ENCODE assay signal across 18 cellular contexts in genomic region chr2:31294230-31294629, GRCh38.
DNase-seq lines count a peak whose midpoint lies in the region; ATAC-seq and TF ChIP-seq lines count a peak whose summit lies in the region.
"Had no signal": no experiment of that assay in that cellular context is flagged by ENCODE, and none has a peak within 500 bp of the region (broad histone marks: within the 10 kb centered on the region; RNA-seq: fewer than 3 reads in every experiment).

No MANE protein-coding gene starts in this region.

- H3K27me3 ChIP-seq in mammary epithelial cell (ENCODE audit: insufficient read depth, low read length): no peaks in the 10 kb centered on the region
- H3K27me3 ChIP-seq: Peyer's patch had no signal

- H3K4me3 ChIP-seq in mammary epithelial cell (replicated peaks in 1 of 3; ENCODE audit: insufficient read depth in 1 of 3, low read depth in 2 of 3, low read length in 3 of 3): no peak overlapping the region
- H3K4me3 ChIP-seq: A549, Peyer's patch had no signal

- CTCF ChIA-PET in mammary epithelial cell (lab: Charles Lee; ENCODE audit: low non-redundant PET): no interaction called here

- H3K9me3 ChIP-seq in mammary epithelial cell (replicated peaks; ENCODE audit: insufficient read depth, low read length): no peaks in the 10 kb centered on the region
- H3K9me3 ChIP-seq: A549, Peyer's patch had no signal

- dilution Hi-C loops in mammary epithelial cell (cut with HindIII; ENCODE audit: low sequenced_read_pairs): no loop called here

- H4K20me1 ChIP-seq in mammary epithelial cell (ENCODE audit: insufficient read depth, low read length): no peaks in the 10 kb centered on the region

- no peak overlapping the region for H3K27ac ChIP-seq in mammary epithelial cell (ENCODE audit: insufficient read depth, low read depth, low read length)
- H3K27ac ChIP-seq: A549, Peyer's patch had no signal

- H3K36me3 ChIP-seq in mammary epithelial cell (ENCODE audit: insufficient read depth, low read length): no peaks in the 10 kb centered on the region
- H3K36me3 ChIP-seq: Peyer's patch had no signal

- DNase-seq in EH (ENCODE audit: low read depth) (peak; percentile 49), M059J (ENCODE audit: low read depth) (peak; percentile 69), mammary epithelial cell (peak; percentile 70), islet precursor cell (peak; percentile 43), cortex of kidney (lab: John Stamatoyannopoulos, UW) (no peak), pons (ENCODE audit: low spot score) (no peak), COR-L47 (lab: John Stamatoyannopoulos, UW) (no peak)
- DNase-seq: CD4-positive, alpha-beta T cell; EL; KBM-7; NCI-H1417; NCI-H187 treated with DMSO at 0.1 percent for 48 hours; NCI-H226; NCI-H524 treated with DMSO at 0.1 percent for 48 hours; Peyer's patch had no signal

- intact Hi-C loops in mammary epithelial cell (cut with micrococcal nuclease): no loop called here

- no peak overlapping the region for H2AFZ ChIP-seq in mammary epithelial cell (ENCODE audit: low read depth, low read length)

- 0% methylated on average over 1 of the region's 1 CpG for WGBS in mammary epithelial cell (ENCODE audit: low coverage, missing lambda C conversion rate)

- no TSS peak for BruUV-seq in mammary epithelial cell (replicated peaks; lab: Mats Ljungman, UMichigan)

- no peak overlapping the region for H3K9ac ChIP-seq in mammary epithelial cell (ENCODE audit: insufficient read depth, low read length)

- no peak overlapping the region for H3K4me2 ChIP-seq in mammary epithelial cell (ENCODE audit: insufficient read depth, low read depth, low read length)
- H3K4me2 ChIP-seq: A549 had no signal

- no peak for TF ChIP-seq CTCF in mammary epithelial cell (conservative IDR thresholded peaks at IDR 0.05 in 1 of 2, IDR thresholded peaks at IDR 0.05 in 1 of 2; ENCODE audit: extremely low read depth in 1 of 2, insufficient read depth in 1 of 2, low read depth in 1 of 2, low read length in 2 of 2)

- peaks cover 7% of the 10 kb centered on the region for H3K4me1 ChIP-seq in mammary epithelial cell (ENCODE audit: insufficient read depth, low read length)
- H3K4me1 ChIP-seq: Peyer's patch had no signal

- in situ Hi-C loops in mammary epithelial cell (cut with MboI; ENCODE audit: low sequenced_read_pairs in 2 of 2): no loop called here

- ATAC-seq in GM21786 (IDR thresholded peaks at IDR 0.05; ENCODE audit: unreplicated experiment): no peak
- ATAC-seq: A549, HepG2 had no signal

- no peaks in the 10 kb centered on the region for H3K79me2 ChIP-seq in mammary epithelial cell (ENCODE audit: insufficient read depth, low read length)

Comparison
In these comparisons a context has a peak if more than half of its experiments do, and no peak if none do; other contexts are left out.
1. DNase-seq: peak in EH (single experiment), M059J (single experiment), mammary epithelial cell (single experiment) and islet precursor cell (single experiment); none in cortex of kidney (single experiment), pons (single experiment) and COR-L47 (single experiment).